1 cellular context compared by ENCODE assay signal in the genomic region with DNA sequence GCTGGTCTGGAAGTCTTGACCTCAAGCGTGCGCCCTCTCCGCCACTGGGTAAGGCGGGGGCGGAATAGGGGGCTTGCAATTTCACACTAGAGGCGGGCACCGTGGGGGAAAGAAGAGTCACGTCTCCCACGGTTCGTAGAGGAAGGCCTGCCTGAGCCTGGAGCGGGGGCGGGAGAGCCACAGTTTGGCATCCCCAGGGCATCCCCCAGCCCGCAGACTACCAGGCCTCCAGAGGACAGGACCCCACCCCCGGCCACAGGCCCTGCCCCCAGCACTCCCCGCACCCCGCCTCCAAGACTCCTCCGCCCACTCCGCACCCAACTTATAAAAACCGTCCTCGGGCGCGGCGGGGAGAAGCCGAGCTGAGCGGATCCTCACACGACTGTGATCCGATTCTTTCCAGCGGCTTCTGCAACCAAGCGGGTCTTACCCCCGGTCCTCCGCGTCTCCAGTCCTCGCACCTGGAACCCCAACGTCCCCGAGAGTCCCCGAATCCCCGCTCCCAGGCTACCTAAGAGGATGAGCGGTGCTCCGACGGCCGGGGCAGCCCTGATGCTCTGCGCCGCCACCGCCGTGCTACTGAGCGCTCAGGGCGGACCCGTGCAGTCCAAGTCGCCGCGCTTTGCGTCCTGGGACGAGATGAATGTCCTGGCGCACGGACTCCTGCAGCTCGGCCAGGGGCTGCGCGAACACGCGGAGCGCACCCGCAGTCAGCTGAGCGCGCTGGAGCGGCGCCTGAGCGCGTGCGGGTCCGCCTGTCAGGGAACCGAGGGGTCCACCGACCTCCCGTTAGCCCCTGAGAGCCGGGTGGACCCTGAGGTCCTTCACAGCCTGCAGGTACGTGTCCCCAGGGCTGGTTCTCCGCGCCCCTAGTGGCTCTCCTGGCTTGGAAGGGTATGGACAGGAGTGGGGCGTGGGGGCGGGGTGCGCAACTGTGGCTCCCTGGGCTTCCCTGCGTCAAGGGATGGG.
TF ChIP-seq lines count a peak whose summit lies in the region.

Gene ANGPTL4 (plus strand): TSS at position 353 of the 969 bp plus-strand sequence. CDS start 167 bp downstream, at position 520.

TF ChIP-seq in HepG2, 621 proteins besides CTCF, POLR2A, EP300 and RAD21 (continued from another document and continues in another):
- TF ChIP-seq ZHX2 (IDR thresholded peaks at IDR 0.05; ENCODE audit: low read depth) (0 out of 2 replicates have a peak, but pooled peaks have one; percentile 27), ZHX2 (CRISPR knock-in tag; IDR thresholded peaks at IDR 0.05; ENCODE audit: borderline replicate concordance) (no peak), ZNF263 (CRISPR knock-in tag; IDR thresholded peaks at IDR 0.05) (peak; percentile 40; the same call in 1 of the 2 replicates), ZNF547 (CRISPR knock-in tag; IDR thresholded peaks at IDR 0.05) (0 out of 2 replicates have a peak, but pooled peaks have one; percentile 30), TFAP4 (IDR thresholded peaks at IDR 0.05; ENCODE audit: borderline replicate concordance, low read depth) (peak; percentile 86; the same call in 1 of the 2 replicates), MED1 (CRISPR knock-in tag; IDR thresholded peaks at IDR 0.05) (peak; percentile 35; the same call in 1 of the 2 replicates), HOXA3 (CRISPR knock-in tag; IDR thresholded peaks at IDR 0.05) (peak; percentile 41; the same call in 1 of the 2 replicates), ZNF878 (CRISPR knock-in tag; IDR thresholded peaks at IDR 0.05) (peak; percentile 49; the same call in 1 of the 2 replicates), CAMTA2 (CRISPR knock-in tag; IDR thresholded peaks at IDR 0.05; ENCODE audit: borderline replicate concordance) (no peak), ATRX (CRISPR knock-in tag; IDR thresholded peaks at IDR 0.05; ENCODE audit: borderline replicate concordance) (no peak), ZMAT5 (CRISPR knock-in tag; IDR thresholded peaks at IDR 0.05; ENCODE audit: borderline replicate concordance, low read depth) (no peak), SAP130 (CRISPR knock-in tag; IDR thresholded peaks at IDR 0.05; ENCODE audit: low read depth) (0 out of 2 replicates have a peak, but pooled peaks have one; percentile 10), ASH2L (IDR thresholded peaks at IDR 0.05; ENCODE audit: insufficient read length, low read depth, low read length) (no peak), ZBTB8A (CRISPR knock-in tag; IDR thresholded peaks at IDR 0.05; ENCODE audit: borderline replicate concordance, low read depth) (no peak), ZNF512 (CRISPR knock-in tag; IDR thresholded peaks at IDR 0.05) (no peak), ZFP36L2 (CRISPR knock-in tag; IDR thresholded peaks at IDR 0.05) (no peak), KDM2A (CRISPR knock-in tag; IDR thresholded peaks at IDR 0.05; ENCODE audit: borderline replicate concordance, low read depth) (peak; percentile 82), ARNTL (CRISPR knock-in tag; IDR thresholded peaks at IDR 0.05) (peak; percentile 40; the same call in 1 of the 2 replicates), HNRNPK (IDR thresholded peaks at IDR 0.05; ENCODE audit: low read depth, low read length, poor library complexity, severe bottlenecking) (peak; percentile 27), POLR2G (IDR thresholded peaks at IDR 0.05; ENCODE audit: low read depth, low read length) (peak; percentile 82), ZFP90 (CRISPR knock-in tag; IDR thresholded peaks at IDR 0.05; ENCODE audit: borderline replicate concordance) (peak; percentile 37; the same call in 1 of the 2 replicates), HOXD1 (CRISPR knock-in tag; IDR thresholded peaks at IDR 0.05) (peak; percentile 35; the same call in 1 of the 2 replicates), GZF1 (CRISPR knock-in tag; IDR thresholded peaks at IDR 0.05) (peak; percentile 70; the same call in 1 of the 2 replicates), MYC (CRISPR knock-in tag; IDR thresholded peaks at IDR 0.05; ENCODE audit: borderline replicate concordance) (peak; percentile 23; the same call in 1 of the 2 replicates), ZBTB38 (CRISPR knock-in tag; IDR thresholded peaks at IDR 0.05) (peak; percentile 30; the same call in 1 of the 2 replicates), EEA1 (CRISPR knock-in tag; IDR thresholded peaks at IDR 0.05; ENCODE audit: borderline replicate concordance) (no peak), ZNF280B (CRISPR knock-in tag; IDR thresholded peaks at IDR 0.05; ENCODE audit: borderline replicate concordance) (peak; percentile 66; the same call in 1 of the 2 replicates)
- TF ChIP-seq, protein P1, sequence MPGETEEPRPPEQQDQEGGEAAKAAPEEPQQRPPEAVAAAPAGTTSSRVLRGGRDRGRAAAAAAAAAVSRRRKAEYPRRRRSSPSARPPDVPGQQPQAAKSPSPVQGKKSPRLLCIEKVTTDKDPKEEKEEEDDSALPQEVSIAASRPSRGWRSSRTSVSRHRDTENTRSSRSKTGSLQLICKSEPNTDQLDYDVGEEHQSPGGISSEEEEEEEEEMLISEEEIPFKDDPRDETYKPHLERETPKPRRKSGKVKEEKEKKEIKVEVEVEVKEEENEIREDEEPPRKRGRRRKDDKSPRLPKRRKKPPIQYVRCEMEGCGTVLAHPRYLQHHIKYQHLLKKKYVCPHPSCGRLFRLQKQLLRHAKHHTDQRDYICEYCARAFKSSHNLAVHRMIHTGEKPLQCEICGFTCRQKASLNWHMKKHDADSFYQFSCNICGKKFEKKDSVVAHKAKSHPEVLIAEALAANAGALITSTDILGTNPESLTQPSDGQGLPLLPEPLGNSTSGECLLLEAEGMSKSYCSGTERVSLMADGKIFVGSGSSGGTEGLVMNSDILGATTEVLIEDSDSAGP (CRISPR knock-in tag; IDR thresholded peaks at IDR 0.05; ENCODE audit: borderline replicate concordance), result peak; percentile 71
- TF ChIP-seq, protein P2, sequence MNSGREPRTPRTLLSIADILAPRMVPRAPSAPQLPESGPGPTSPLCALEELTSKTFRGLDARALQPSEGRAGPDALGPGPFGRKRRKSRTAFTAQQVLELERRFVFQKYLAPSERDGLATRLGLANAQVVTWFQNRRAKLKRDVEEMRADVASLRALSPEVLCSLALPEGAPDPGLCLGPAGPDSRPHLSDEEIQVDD (CRISPR knock-in tag; IDR thresholded peaks at IDR 0.05; ENCODE audit: borderline replicate concordance), result no peak
- TF ChIP-seq, protein P3, sequence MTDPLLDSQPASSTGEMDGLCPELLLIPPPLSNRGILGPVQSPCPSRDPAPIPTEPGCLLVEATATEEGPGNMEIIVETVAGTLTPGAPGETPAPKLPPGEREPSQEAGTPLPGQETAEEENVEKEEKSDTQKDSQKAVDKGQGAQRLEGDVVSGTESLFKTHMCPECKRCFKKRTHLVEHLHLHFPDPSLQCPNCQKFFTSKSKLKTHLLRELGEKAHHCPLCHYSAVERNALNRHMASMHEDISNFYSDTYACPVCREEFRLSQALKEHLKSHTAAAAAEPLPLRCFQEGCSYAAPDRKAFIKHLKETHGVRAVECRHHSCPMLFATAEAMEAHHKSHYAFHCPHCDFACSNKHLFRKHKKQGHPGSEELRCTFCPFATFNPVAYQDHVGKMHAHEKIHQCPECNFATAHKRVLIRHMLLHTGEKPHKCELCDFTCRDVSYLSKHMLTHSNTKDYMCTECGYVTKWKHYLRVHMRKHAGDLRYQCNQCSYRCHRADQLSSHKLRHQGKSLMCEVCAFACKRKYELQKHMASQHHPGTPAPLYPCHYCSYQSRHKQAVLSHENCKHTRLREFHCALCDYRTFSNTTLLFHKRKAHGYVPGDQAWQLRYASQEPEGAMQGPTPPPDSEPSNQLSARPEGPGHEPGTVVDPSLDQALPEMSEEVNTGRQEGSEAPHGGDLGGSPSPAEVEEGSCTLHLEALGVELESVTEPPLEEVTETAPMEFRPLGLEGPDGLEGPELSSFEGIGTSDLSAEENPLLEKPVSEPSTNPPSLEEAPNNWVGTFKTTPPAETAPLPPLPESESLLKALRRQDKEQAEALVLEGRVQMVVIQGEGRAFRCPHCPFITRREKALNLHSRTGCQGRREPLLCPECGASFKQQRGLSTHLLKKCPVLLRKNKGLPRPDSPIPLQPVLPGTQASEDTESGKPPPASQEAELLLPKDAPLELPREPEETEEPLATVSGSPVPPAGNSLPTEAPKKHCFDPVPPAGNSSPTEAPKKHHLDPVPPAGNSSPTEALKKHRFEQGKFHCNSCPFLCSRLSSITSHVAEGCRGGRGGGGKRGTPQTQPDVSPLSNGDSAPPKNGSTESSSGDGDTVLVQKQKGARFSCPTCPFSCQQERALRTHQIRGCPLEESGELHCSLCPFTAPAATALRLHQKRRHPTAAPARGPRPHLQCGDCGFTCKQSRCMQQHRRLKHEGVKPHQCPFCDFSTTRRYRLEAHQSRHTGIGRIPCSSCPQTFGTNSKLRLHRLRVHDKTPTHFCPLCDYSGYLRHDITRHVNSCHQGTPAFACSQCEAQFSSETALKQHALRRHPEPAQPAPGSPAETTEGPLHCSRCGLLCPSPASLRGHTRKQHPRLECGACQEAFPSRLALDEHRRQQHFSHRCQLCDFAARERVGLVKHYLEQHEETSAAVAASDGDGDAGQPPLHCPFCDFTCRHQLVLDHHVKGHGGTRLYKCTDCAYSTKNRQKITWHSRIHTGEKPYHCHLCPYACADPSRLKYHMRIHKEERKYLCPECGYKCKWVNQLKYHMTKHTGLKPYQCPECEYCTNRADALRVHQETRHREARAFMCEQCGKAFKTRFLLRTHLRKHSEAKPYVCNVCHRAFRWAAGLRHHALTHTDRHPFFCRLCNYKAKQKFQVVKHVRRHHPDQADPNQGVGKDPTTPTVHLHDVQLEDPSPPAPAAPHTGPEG (CRISPR knock-in tag; IDR thresholded peaks at IDR 0.05), result no peak
